Comparison of ENCODE assay signal across 8 cellular contexts in genomic region chr1:23838401-23838866, GRCh38. TPM values are rescaled to one million over a fixed set of nuclear protein-coding genes. Genes with fewer than 3 reads are reported as not detected.
A peak's percentile ranks its signal among the peaks of the same experiment; 100 is the strongest.
DNase-seq lines count a peak whose midpoint lies in the region; ATAC-seq and TF ChIP-seq lines count a peak whose summit lies in the region.

No MANE protein-coding gene starts in this region.

- no peaks in the 10 kb centered on the region for H3K9me2 ChIP-seq in HCT116 (ENCODE audit: insufficient read depth)

- no peaks in the 10 kb centered on the region for H3K79me2 ChIP-seq in HCT116 (ENCODE audit: insufficient read depth, low read length)

- H2AFZ ChIP-seq in HCT116 (ENCODE audit: low read depth, low read length, poor library complexity, severe bottlenecking): peak overlapping the region; percentile 96

- no peaks in the 10 kb centered on the region for H3K9me3 ChIP-seq in HCT116 (ENCODE audit: control insufficient read depth in 1 of 2, insufficient read depth in 1 of 2, low read depth in 1 of 2, low read length in 2 of 2)
- no peaks in the 10 kb centered on the region for H3K9me3 ChIP-seq in duodenal mucosa (ENCODE audit: control insufficient read depth in 1 of 2, low read length in 2 of 2)
- H3K9me3 ChIP-seq in lung (ENCODE audit: control insufficient read depth in 2 of 2, insufficient read depth in 1 of 2, low read length in 1 of 2): no peaks in the 10 kb centered on the region

- no TSS peak for BruUV-seq in HCT116 (replicated peaks; lab: Mats Ljungman, UMichigan)

- H3K36me3 ChIP-seq in HCT116 (ENCODE audit: control insufficient read depth in 1 of 2, insufficient read depth in 2 of 2, low read length in 2 of 2) (no peaks in the 10 kb centered on the region), duodenal mucosa (ENCODE audit: control insufficient read depth in 1 of 2, insufficient read depth in 2 of 2, low read length in 2 of 2) (no peaks in the 10 kb centered on the region), lung (ENCODE audit: control insufficient read depth in 2 of 2, insufficient read depth in 2 of 2, low read length in 2 of 2) (no peaks in the 10 kb centered on the region)

- peak; percentile 52 for DNase-seq in CMK (ENCODE audit: low read depth)
- DNase-seq in HCT116 (ENCODE audit: low read depth, low spot score): peak; percentile 8
- DNase-seq in NCI-H345 treated with DMSO at 0.1 percent for 48 hours (lab: John Stamatoyannopoulos, UW; ENCODE audit: unreplicated experiment): peak; percentile 30
- DNase-seq in activated CD4-positive, alpha-beta T cell treated with anti-CD3 and anti-CD28 coated beads, Interleukin-2, amount 50 U/mL, for 24 hours (ENCODE audit: low read depth in 1 of 2, low spot score in 1 of 2): peak; percentile 53 to 60
- DNase-seq in lung (ENCODE audit: low spot score): peak; percentile 72
- DNase-seq in stimulated activated CD8-positive, alpha-beta memory T cell treated with anti-CD3 and anti-CD28 coated beads, Interleukin-12 subunit alpha, Interleukin-12 subunit beta, amount 100 ng/mL, for 4 hours (ENCODE audit: low read depth): peak; percentile 62
- no peak for DNase-seq in NCI-H524 treated with DMSO at 0.1 percent for 48 hours (lab: John Stamatoyannopoulos, UW)

- H4K20me1 ChIP-seq in HCT116 (ENCODE audit: insufficient read depth): no peaks in the 10 kb centered on the region

- TF ChIP-seq RAD21 in HCT116 (IDR thresholded peaks at IDR 0.05; ENCODE audit: low read depth): no peak

- peak overlapping the region; percentile 79 for H3K4me2 ChIP-seq in HCT116 (ENCODE audit: low read length)

- WGBS in lung, 2 donors: 1% methylated on average over 21 of the region's 21 CpGs

- H3K27me3 ChIP-seq in HCT116 (ENCODE audit: insufficient read depth, low read length) (peaks cover 5% of the 10 kb centered on the region; the same call in 1 of the 2 replicates), duodenal mucosa (ENCODE audit: control insufficient read depth in 1 of 2, insufficient read depth in 2 of 2, low read length in 2 of 2) (no peaks in the 10 kb centered on the region), lung (ENCODE audit: control insufficient read depth, insufficient read depth) (no peaks in the 10 kb centered on the region)

- H3K9ac ChIP-seq in HCT116 (ENCODE audit: low read length) (no peak overlapping the region), duodenal mucosa (ENCODE audit: low read depth in 1 of 2, low read length in 2 of 2) (peak overlapping the region in 1 of 2 donors; percentile 26)

- H3K27ac ChIP-seq in HCT116 (ENCODE audit: low read depth, low read length) (no peak overlapping the region), duodenal mucosa (ENCODE audit: low read depth, low read length) (no peak overlapping the region), lung (ENCODE audit: low read depth in 1 of 2, low read length in 1 of 2) (peak overlapping the region in 1 of 2 donors; percentile 31)

- H3K4me1 ChIP-seq in HCT116 (ENCODE audit: control insufficient read depth in 1 of 2, insufficient read depth in 2 of 2, low read length in 2 of 2): peaks cover 5 to 15% of the 10 kb centered on the region in 2 experiments; a peak in 3 of 4 replicates
- peaks cover 6 to 8% of the 10 kb centered on the region in 2 donors for H3K4me1 ChIP-seq in duodenal mucosa (ENCODE audit: control insufficient read depth in 1 of 2, insufficient read depth in 2 of 2, low read length in 2 of 2)
- peaks cover 0 to 3% of the 10 kb centered on the region in 2 donors for H3K4me1 ChIP-seq in lung (ENCODE audit: control insufficient read depth in 2 of 2, insufficient read depth in 2 of 2, low read length in 2 of 2)

- peak; percentile 99 for ATAC-seq in HCT116
- ATAC-seq in lung (ENCODE audit: insufficient read depth, low FRiP score): peak; percentile 89

- TF ChIP-seq POLR2A in HCT116 (IDR thresholded peaks at IDR 0.05; ENCODE audit: borderline replicate concordance, extremely low read depth, insufficient read depth, insufficient read length): no peak

- RAD21 ChIA-PET in HCT116 (lab: Charles Lee; ENCODE audit: low non-redundant PET in 1 of 2, low total read pairs in 2 of 2, uncharacterized antibody in 2 of 2, unreplicated experiment in 2 of 2): interaction anchor here in 1 of 2 experiments (1.2 kb wide), 1 partner anchor 29 kb away, joined by 3 read pairs; no protein-coding TSS in a partner anchor

- intact Hi-C loops in HCT116 (cut with micrococcal nuclease): no loop called here

- TF ChIP-seq CTCF in HCT116 (IDR thresholded peaks at IDR 0.05 in 2 of 3, conservative IDR thresholded peaks at IDR 0.05 in 1 of 3; ENCODE audit: borderline replicate concordance in 1 of 3, insufficient read depth in 1 of 3, low read depth in 2 of 3, low read length in 2 of 3) (0 out of 6 replicates have a peak, but pooled peaks of 1 of the 3 experiments have one; percentile 2), lung (IDR thresholded peaks at IDR 0.05; ENCODE audit: control extremely low read depth, extremely low read depth) (no peak)

- POLR2A ChIA-PET in HCT116 (lab: Charles Lee): interaction anchor here (0.6 kb wide), 1 partner anchor 17 kb away, joined by 3 read pairs; no protein-coding TSS in a partner anchor

- H3K4me3 ChIP-seq in HCT116 (replicated peaks in 1 of 2; ENCODE audit: low read depth in 1 of 2, low read length in 2 of 2) (peak overlapping the region; percentile 19 to 48), duodenal mucosa (ENCODE audit: low read depth in 1 of 2, low read length in 2 of 2) (peak overlapping the region; percentile 56 to 68), lung (peak overlapping the region; percentile 21)

- CTCF ChIA-PET in HCT116 (lab: Charles Lee): no interaction called here

TF ChIP-seq in HCT116, 20 proteins besides CTCF, POLR2A, EP300 and RAD21 (continues in another document):
- TF ChIP-seq ZNF274 (IDR thresholded peaks at IDR 0.05; ENCODE audit: low read depth, low read length) (no peak), YY1 (IDR thresholded peaks at IDR 0.05; ENCODE audit: extremely low read depth, insufficient replicate concordance, low read depth, low read length) (no peak), ZBTB33 (IDR thresholded peaks at IDR 0.05; ENCODE audit: extremely low read depth, insufficient replicate concordance, low read length) (no peak), SIN3A (IDR thresholded peaks at IDR 0.05; ENCODE audit: low read depth) (no peak), EGR1 (IDR thresholded peaks at IDR 0.05; ENCODE audit: low read depth) (peak; percentile 53), TCF7L2 (IDR thresholded peaks at IDR 0.05; ENCODE audit: borderline replicate concordance, extremely low read depth, insufficient read depth, insufficient read length) (no peak), MAX (IDR thresholded peaks at IDR 0.05) (peak; percentile 51; the same call in 1 of the 2 replicates), SP1 (IDR thresholded peaks at IDR 0.05; ENCODE audit: low read depth) (peak; percentile 37; the same call in 1 of the 2 replicates), EZH2phosphoT487 (IDR thresholded peaks at IDR 0.05; ENCODE audit: borderline replicate concordance) (no peak), ELF1 (IDR thresholded peaks at IDR 0.05; ENCODE audit: borderline replicate concordance, low read depth) (no peak), FOSL1 (IDR thresholded peaks at IDR 0.05; ENCODE audit: low read depth) (no peak), EZH2 (IDR thresholded peaks at IDR 0.05) (no peak), JUND (IDR thresholded peaks at IDR 0.05) (no peak), ZFX (IDR thresholded peaks at IDR 0.05) (no peak), POLR2AphosphoS5 (IDR thresholded peaks at IDR 0.05; ENCODE audit: low read depth, low read length) (peak; percentile 39)

RNA-seq across cellular contexts. Expression of gene HMGCL, which starts 13.2 kb away (rescaled TPM):
- total RNA-seq in HCT116 (2021; ENCODE audit: unreplicated experiment): 36.2 TPM
- polyA plus RNA-seq in HCT116 (2012): 40.8 and 47.2 TPM in 2 replicates
- 10 to 100 TPM; 46.6 to 47.6 TPM for total RNA-seq in lung
- 10 to 100 TPM; 33.3 to 41.2 TPM for polyA plus RNA-seq in lung

RNA-seq across cellular contexts. Expression of gene FUCA1, which starts 29.7 kb away (rescaled TPM):
- total RNA-seq in HCT116 (2021; ENCODE audit: unreplicated experiment): 20.7 TPM
- 15.6 and 21.2 TPM in 2 replicates for polyA plus RNA-seq in HCT116 (2012)
- 10 to 100 TPM; 31.2 to 39.6 TPM for total RNA-seq in lung
- 10 to 100 TPM; 31.5 to 41.1 TPM for polyA plus RNA-seq in lung

RNA-seq across cellular contexts. Expression of gene GALE, which starts 37.9 kb away (rescaled TPM):
- 114 TPM for total RNA-seq in HCT116 (2021; ENCODE audit: unreplicated experiment)
- 126 and 140 TPM in 2 replicates for polyA plus RNA-seq in HCT116 (2012)
- 10 to 100 TPM; 21.4 to 83.9 TPM for total RNA-seq in lung
- 100 to 1,000 TPM in 1 of 2 donors, 10 to 100 TPM in 1; 76.0 to 146 TPM for polyA plus RNA-seq in lung

RNA-seq across cellular contexts. Expression of gene LYPLA2, which starts 47.5 kb away (rescaled TPM):
- total RNA-seq in HCT116 (2021; ENCODE audit: unreplicated experiment) (78.0 TPM), lung (10 to 100 TPM; 30.9 to 66.8 TPM)
- polyA plus RNA-seq in HCT116 (2012): 64.3 and 66.1 TPM in 2 replicates
- polyA plus RNA-seq in lung: 10 to 100 TPM; 67.1 to 83.1 TPM
